ENCODE assay signal across 28 cellular contexts in genomic region chr12:96064966-96065365, GRCh38.
"Had no signal": no experiment of that assay in that cellular context is flagged by ENCODE, and none has a peak within 500 bp of the region (broad histone marks: within the 10 kb centered on the region; RNA-seq: fewer than 3 reads in every experiment).

No MANE protein-coding gene starts in this region.

- DNase-seq: natural killer cell; occipital lobe; ovary; posterior cingulate gyrus; psoas muscle; right cardiac atrium; right lobe of liver; sigmoid colon; small intestine; stimulated activated CD4-positive, alpha-beta T cell treated with anti-CD3 and anti-CD28 coated beads, Interleukin-15, amount 100 ng/mL, for 24 hours; stimulated activated CD4-positive, alpha-beta T cell treated with anti-CD3 and anti-CD28 coated beads, Interleukin-2, amount 100 ng/mL, for 24 hours; stimulated activated CD4-positive, alpha-beta T cell treated with anti-CD3 and anti-CD28 coated beads, Interleukin-2, amount 100 ng/mL, for 48 hours; stimulated activated CD4-positive, alpha-beta T cell treated with anti-CD3 and anti-CD28 coated beads, Interleukin-4, amount 100 ng/mL, for 24 hours; stimulated activated naive B cell treated with anti-CD40 and anti-IgM and Interleukin-4, amounts not matched to agents 10 μg/mL and 1 μg/mL and 100 μg/mL, for 72 hours; stimulated activated naive CD4-positive, alpha-beta T cell treated with Interleukin-2 at 50 U/mL for 16 hours; stomach; thyroid gland; trophoblast cell; upper lobe of left lung had no signal

- H3K36me3 Mint-ChIP-seq: natural killer cell; neural progenitor cell; stimulated activated effector memory CD8-positive, alpha-beta T cell treated with anti-CD3 and anti-CD28 coated beads, Interleukin-12 subunit alpha, Interleukin-12 subunit beta, amount 100 ng/mL, for 72 hours; stimulated activated naive B cell treated with anti-CD40 and anti-IgM and Interleukin-4, amounts not matched to agents 10 μg/mL and 1 μg/mL and 100 μg/mL, for 72 hours had no signal

- H3K9me3 ChIP-seq: ovary, psoas muscle, right lobe of liver, sigmoid colon, stomach, thoracic aorta, thyroid gland, tibial nerve, upper lobe of left lung, vagina had no signal

- H3K9me3 Mint-ChIP-seq: natural killer cell; nephron; neural progenitor cell; stimulated activated effector memory CD8-positive, alpha-beta T cell treated with anti-CD3 and anti-CD28 coated beads, Interleukin-12 subunit alpha, Interleukin-12 subunit beta, amount 100 ng/mL, for 72 hours; stimulated activated naive CD8-positive, alpha-beta T cell treated with anti-CD3 and anti-CD28 coated beads, Interleukin-15, Interleukin-2, amounts not matched to agents 100 ng/mL and 50 ng/mL, for 24 hours had no signal

- H3K4me1 Mint-ChIP-seq: nephron had no signal

- H3K27me3 ChIP-seq: neural progenitor cell, ovary, right lobe of liver, sigmoid colon, stomach, thyroid gland, tibial nerve, upper lobe of left lung, vagina had no signal

- H3K4me1 ChIP-seq: neural progenitor cell, psoas muscle, sigmoid colon, thyroid gland, vagina had no signal

- H3K4me3 Mint-ChIP-seq: natural killer cell; nephron; neural progenitor cell; stimulated activated effector memory CD8-positive, alpha-beta T cell treated with anti-CD3 and anti-CD28 coated beads, Interleukin-12 subunit alpha, Interleukin-12 subunit beta, amount 100 ng/mL, for 72 hours; stimulated activated naive B cell treated with anti-CD40 and anti-IgM and Interleukin-4, amounts not matched to agents 10 μg/mL and 1 μg/mL and 100 μg/mL, for 72 hours; stimulated activated naive CD8-positive, alpha-beta T cell treated with anti-CD3 and anti-CD28 coated beads, Interleukin-15, Interleukin-2, amounts not matched to agents 100 ng/mL and 50 ng/mL, for 24 hours had no signal

- H3K27me3 Mint-ChIP-seq: stimulated activated naive B cell treated with anti-CD40 and anti-IgM and Interleukin-4, amounts not matched to agents 10 μg/mL and 1 μg/mL and 100 μg/mL, for 72 hours; stimulated activated naive CD8-positive, alpha-beta T cell treated with anti-CD3 and anti-CD28 coated beads, Interleukin-15, Interleukin-2, amounts not matched to agents 100 ng/mL and 50 ng/mL, for 24 hours had no signal

- H3K36me3 ChIP-seq: neural progenitor cell, ovary, right lobe of liver, sigmoid colon, stomach, thoracic aorta, thyroid gland, tibial nerve, upper lobe of left lung, vagina had no signal

- ATAC-seq: natural killer cell; psoas muscle; stimulated activated effector memory CD8-positive, alpha-beta T cell treated with anti-CD3 and anti-CD28 coated beads, Interleukin-12 subunit alpha, Interleukin-12 subunit beta, amount 100 ng/mL, for 72 hours; stimulated activated naive B cell treated with anti-CD40 and anti-IgM and Interleukin-4, amounts not matched to agents 10 μg/mL and 1 μg/mL and 100 μg/mL, for 72 hours had no signal

- H3K4me3 ChIP-seq: neural progenitor cell, ovary, psoas muscle, right lobe of liver, sigmoid colon, stomach, thoracic aorta, thyroid gland, tibial nerve, upper lobe of left lung, vagina had no signal

- H3K27ac Mint-ChIP-seq: natural killer cell; nephron; progenitor cell of endocrine pancreas; stimulated activated effector memory CD8-positive, alpha-beta T cell treated with anti-CD3 and anti-CD28 coated beads, Interleukin-12 subunit alpha, Interleukin-12 subunit beta, amount 100 ng/mL, for 72 hours had no signal

- H3K27ac ChIP-seq: neural progenitor cell, ovary, parathyroid adenoma, psoas muscle, right lobe of liver, sigmoid colon, stomach, thoracic aorta, thyroid gland, tibial nerve, upper lobe of left lung, vagina had no signal
